ENCODE assay signal across 10 cellular contexts in genomic region chr19:46489445-46490272, GRCh38. TPM values are rescaled to one million over a fixed set of nuclear protein-coding genes. Genes with fewer than 3 reads are reported as not detected.
DNase-seq lines count a peak whose midpoint lies in the region; ATAC-seq and TF ChIP-seq lines count a peak whose summit lies in the region.
"Had no signal": no experiment of that assay in that cellular context is flagged by ENCODE, and none has a peak within 500 bp of the region (broad histone marks: within the 10 kb centered on the region; RNA-seq: fewer than 3 reads in every experiment).

No MANE protein-coding gene starts in this region.

- H3K4me1 ChIP-seq in mononuclear cell (ENCODE audit: insufficient read depth, low read length) (peaks cover 29% of the 10 kb centered on the region), aorta (ENCODE audit: control insufficient read depth in 1 of 2, insufficient read depth in 2 of 2, low read length in 2 of 2) (no peaks in the 10 kb centered on the region)

- peak; percentile 34 for DNase-seq in activated naive CD8-positive, alpha-beta T cell treated with anti-CD3 and anti-CD28 coated beads for 36 hours
- DNase-seq in activated naive CD8-positive, alpha-beta T cell treated with anti-CD3 and anti-CD28 coated beads, Interleukin-2, amount 50 U/mL, for 24 hours = no peak
- DNase-seq in fibroblast of mammary gland (ENCODE audit: low read depth) (peak; percentile 69), aorta (peak; percentile 83 to 88), ACHN (no peak)
- DNase-seq in activated effector memory CD4-positive, alpha-beta T cell treated with anti-CD3 and anti-CD28 coated beads, Interleukin-2, amount 50 U/mL, for 16 hours = no peak
- DNase-seq: DND-41 had no signal

- H3K4me3 ChIP-seq in fibroblast of mammary gland (ENCODE audit: control insufficient read depth, low read depth, low read length) = no peak overlapping the region
- H3K4me3 ChIP-seq in mononuclear cell (ENCODE audit: low read length) = peak overlapping the region; percentile 9
- no peak overlapping the region for H3K4me3 ChIP-seq in aorta (ENCODE audit: low read length in 2 of 2)

- H3K27me3 ChIP-seq in mononuclear cell (ENCODE audit: insufficient read depth, low read length) (peaks cover 62% of the 10 kb centered on the region), aorta (ENCODE audit: control insufficient read depth in 1 of 2, insufficient read depth in 2 of 2, low read length in 1 of 2) (no peaks in the 10 kb centered on the region)

- in situ Hi-C loops in ACHN (cut with HindIII; ENCODE audit: low pct_ligation_motif_present, low pct_unique_long_range_greater_than_20kb, low sequenced_read_pairs) = no loop called here

- H3K4me1 Mint-ChIP-seq in activated naive CD8-positive, alpha-beta T cell treated with anti-CD3 and anti-CD28 coated beads for 36 hours = peaks cover 22% of the 10 kb centered on the region
- H3K4me1 Mint-ChIP-seq in activated naive CD8-positive, alpha-beta T cell treated with anti-CD3 and anti-CD28 coated beads, Interleukin-2, amount 50 U/mL, for 24 hours = peaks cover 22% of the 10 kb centered on the region

- peaks cover 91% of the 10 kb centered on the region for H3K27me3 Mint-ChIP-seq in activated naive CD8-positive, alpha-beta T cell treated with anti-CD3 and anti-CD28 coated beads for 36 hours
- peaks cover 75% of the 10 kb centered on the region for H3K27me3 Mint-ChIP-seq in activated naive CD8-positive, alpha-beta T cell treated with anti-CD3 and anti-CD28 coated beads, Interleukin-2, amount 50 U/mL, for 24 hours

- no peak for ATAC-seq in activated naive CD8-positive, alpha-beta T cell treated with anti-CD3 and anti-CD28 coated beads, Interleukin-2, amount 50 U/mL, for 24 hours
- peak; percentile 52 for ATAC-seq in aorta (ENCODE audit: low FRiP score)
- ATAC-seq in GM19455 (IDR thresholded peaks at IDR 0.05; ENCODE audit: unreplicated experiment) = no peak

- H3K9me3 Mint-ChIP-seq in activated naive CD8-positive, alpha-beta T cell treated with anti-CD3 and anti-CD28 coated beads for 36 hours = no peaks in the 10 kb centered on the region
- no peaks in the 10 kb centered on the region for H3K9me3 Mint-ChIP-seq in activated naive CD8-positive, alpha-beta T cell treated with anti-CD3 and anti-CD28 coated beads, Interleukin-2, amount 50 U/mL, for 24 hours
- H3K9me3 Mint-ChIP-seq: central memory CD8-positive, alpha-beta T cell had no signal

- no peaks in the 10 kb centered on the region for H3K36me3 ChIP-seq in aorta (ENCODE audit: control insufficient read depth in 1 of 2, insufficient read depth in 2 of 2, low read length in 1 of 2)

- TF ChIP-seq CTCF in fibroblast of mammary gland (conservative IDR thresholded peaks at IDR 0.05; ENCODE audit: control insufficient read depth, insufficient read depth, low read depth, low read length) = peak; percentile 11

- H3K27ac Mint-ChIP-seq in activated naive CD8-positive, alpha-beta T cell treated with anti-CD3 and anti-CD28 coated beads for 36 hours = no peak overlapping the region
- H3K27ac Mint-ChIP-seq in activated naive CD8-positive, alpha-beta T cell treated with anti-CD3 and anti-CD28 coated beads, Interleukin-2, amount 50 U/mL, for 24 hours = no peak overlapping the region

- no peaks in the 10 kb centered on the region for H3K9me3 ChIP-seq in mononuclear cell (ENCODE audit: low read depth, low read length)
- no peaks in the 10 kb centered on the region for H3K9me3 ChIP-seq in aorta (ENCODE audit: control insufficient read depth, low read length)

- H3K4me3 Mint-ChIP-seq in activated naive CD8-positive, alpha-beta T cell treated with anti-CD3 and anti-CD28 coated beads for 36 hours = no peak overlapping the region
- H3K4me3 Mint-ChIP-seq in activated naive CD8-positive, alpha-beta T cell treated with anti-CD3 and anti-CD28 coated beads, Interleukin-2, amount 50 U/mL, for 24 hours = no peak overlapping the region
- H3K4me3 Mint-ChIP-seq: central memory CD8-positive, alpha-beta T cell had no signal

- no peaks in the 10 kb centered on the region for H3K36me3 Mint-ChIP-seq in activated naive CD8-positive, alpha-beta T cell treated with anti-CD3 and anti-CD28 coated beads for 36 hours
- no peaks in the 10 kb centered on the region for H3K36me3 Mint-ChIP-seq in activated naive CD8-positive, alpha-beta T cell treated with anti-CD3 and anti-CD28 coated beads, Interleukin-2, amount 50 U/mL, for 24 hours (ENCODE audit: low read depth)

- no peak overlapping the region for H3K27ac ChIP-seq in aorta (ENCODE audit: low read depth in 1 of 2, low read length in 2 of 2)

- WGBS in aorta, 2 donors = 20 to 21% methylated on average over 50 to 52 of the region's 52 CpGs

- intact Hi-C loops in aorta (cut with DNase I) = loop anchor here (2.0 kb wide), 2 partner anchors 23 to 95 kb away; no protein-coding TSS in a partner anchor

RNA-seq across cellular contexts. Expression of gene PNMA8B, which starts 6.0 kb away (rescaled TPM):
- total RNA-seq in activated naive CD8-positive, alpha-beta T cell treated with anti-CD3 and anti-CD28 coated beads for 36 hours = under 1 TPM; 0.21 to 0.26 TPM
- under 0.01 TPM for total RNA-seq in mononuclear cell
- total RNA-seq in aorta = 1 to 10 TPM; 1.5 to 5.2 TPM
- under 1 TPM; 0.75 to 0.82 TPM for polyA plus RNA-seq in aorta

RNA-seq across cellular contexts. Expression of gene PNMA8A, which starts 18.3 kb away (rescaled TPM):
- total RNA-seq in activated naive CD8-positive, alpha-beta T cell treated with anti-CD3 and anti-CD28 coated beads for 36 hours = 1 to 10 TPM; 6.0 to 6.3 TPM
- not detected for total RNA-seq in mononuclear cell
- 10 to 100 TPM in 1 of 2 donors, 1 to 10 TPM in 1; 6.8 to 12.4 TPM for total RNA-seq in aorta
- polyA plus RNA-seq in aorta = 1 to 10 TPM; 3.3 to 6.8 TPM

Comparison
In these comparisons a context has a peak if more than half of its experiments do, and no peak if none do; other contexts are left out.
1. DNase-seq: peak in activated naive CD8-positive, alpha-beta T cell treated with anti-CD3 and anti-CD28 coated beads for 36 hours (single experiment), fibroblast of mammary gland (single experiment) and aorta (2 of 2); none in activated naive CD8-positive, alpha-beta T cell treated with anti-CD3 and anti-CD28 coated beads, Interleukin-2, amount 50 U/mL, for 24 hours (single experiment), activated effector memory CD4-positive, alpha-beta T cell treated with anti-CD3 and anti-CD28 coated beads, Interleukin-2, amount 50 U/mL, for 16 hours (single experiment) and ACHN (single experiment).